ENCODE assay signal across 8 cellular contexts in the genomic region with DNA sequence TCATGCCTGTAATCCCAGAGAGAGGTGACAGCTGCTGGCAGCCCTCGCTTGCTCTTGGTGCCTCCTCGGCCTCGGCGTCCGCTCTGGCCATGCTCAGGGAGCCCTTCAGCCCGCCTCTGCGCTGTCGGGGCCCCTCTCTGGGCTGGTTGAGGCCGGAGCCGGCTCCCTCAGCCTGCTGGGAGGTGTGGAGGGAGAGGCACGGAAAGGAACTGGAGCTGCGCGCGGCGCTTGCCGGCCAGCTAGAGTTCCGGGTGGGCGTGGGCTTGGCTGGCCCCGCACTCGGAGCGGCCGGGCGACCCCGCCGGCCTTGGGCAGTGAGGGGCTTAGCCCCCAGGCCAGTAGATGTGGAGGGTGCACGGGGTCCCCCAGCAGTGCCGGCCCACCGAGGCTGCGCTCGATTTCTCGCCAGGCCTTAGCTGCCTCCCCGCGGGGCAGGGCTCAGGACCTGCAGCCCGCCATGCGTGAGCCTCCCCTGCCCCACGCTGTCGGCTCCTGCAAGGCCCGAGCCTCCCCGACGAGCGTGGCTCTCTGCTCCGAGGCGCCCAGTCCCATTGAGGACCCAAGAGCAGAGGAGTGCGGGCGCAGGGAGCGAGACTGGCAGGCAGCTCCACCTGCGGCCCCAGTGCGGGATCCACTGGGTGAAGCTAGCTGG. TPM values are rescaled to one million over a fixed set of nuclear protein-coding genes. Genes with fewer than 3 reads are reported as not detected.
DNase-seq lines count a peak whose midpoint lies in the region; ATAC-seq and TF ChIP-seq lines count a peak whose summit lies in the region.

No MANE protein-coding gene starts in this region.

- no peak for ATAC-seq in HG02763 (IDR thresholded peaks at IDR 0.05; ENCODE audit: unreplicated experiment)
- ATAC-seq in GM21529 (IDR thresholded peaks at IDR 0.05; ENCODE audit: unreplicated experiment) = no peak

- H2BK120ac ChIP-seq in mesenchymal stem cell (ENCODE audit: low read depth, low read length) = no peak overlapping the region

- H4K91ac ChIP-seq in mesenchymal stem cell (ENCODE audit: low read length) = peak overlapping the region; percentile 43

- peak overlapping the region; percentile 39 for H3K4me3 ChIP-seq in HFF-Myc (replicated peaks; ENCODE audit: low read depth, low read length)
- peak overlapping the region; percentile 3 to 46 for H3K4me3 ChIP-seq in cardiac fibroblast (replicated peaks in 1 of 2; ENCODE audit: low read depth in 2 of 2, low read length in 2 of 2)
- H3K4me3 ChIP-seq in mesenchymal stem cell (ENCODE audit: insufficient read depth in 1 of 2, low read depth in 1 of 2, low read length in 2 of 2) = peak overlapping the region; percentile 33 to 56

- no peak overlapping the region for H2AK5ac ChIP-seq in mesenchymal stem cell (ENCODE audit: low read length, severe bottlenecking)

- H2AFZ ChIP-seq in mesenchymal stem cell (ENCODE audit: low read depth, low read length) = peak overlapping the region; percentile 96

- no peak for TF ChIP-seq CTCF in HFF-Myc (IDR thresholded peaks at IDR 0.05; ENCODE audit: low read depth, low read length, missing control alignments)
- TF ChIP-seq CTCF in cardiac fibroblast (IDR thresholded peaks at IDR 0.05; ENCODE audit: low read depth, low read length) = no peak

- H3K4me1 ChIP-seq in mesenchymal stem cell (ENCODE audit: control insufficient read depth, insufficient read depth, low read depth, low read length) = peaks cover 6% of the 10 kb centered on the region

- H3K4me2 ChIP-seq in mesenchymal stem cell (ENCODE audit: low read length, poor library complexity, severe bottlenecking) = peak overlapping the region; percentile 66

- WGBS in mesenchymal stem cell = 39% methylated on average over 34 of the region's 48 CpGs

- peak overlapping the region in 1 of 2 experiments; percentile 88 for H3K14ac ChIP-seq in mesenchymal stem cell (ENCODE audit: low read length in 2 of 2)

- in situ Hi-C loops in ACHN (cut with HindIII; ENCODE audit: low pct_ligation_motif_present, low pct_unique_long_range_greater_than_20kb, low sequenced_read_pairs) = no loop called here

- no peaks in the 10 kb centered on the region for H3K36me3 ChIP-seq in mesenchymal stem cell (ENCODE audit: control insufficient read depth in 1 of 2, insufficient read depth in 2 of 2, low read depth in 1 of 2, low read length in 2 of 2)

- peak overlapping the region; percentile 95 for H4K8ac ChIP-seq in mesenchymal stem cell (ENCODE audit: low read length)

- no peaks in the 10 kb centered on the region for H3K9me3 ChIP-seq in mesenchymal stem cell (ENCODE audit: control insufficient read depth, low read length)

- no peak overlapping the region for H3K27ac ChIP-seq in mesenchymal stem cell (ENCODE audit: low read length, poor library complexity, severe bottlenecking)

- peak overlapping the region in 1 of 2 experiments; percentile 61 for H2BK12ac ChIP-seq in mesenchymal stem cell (ENCODE audit: low read length in 2 of 2)

- no peak overlapping the region for H2BK15ac ChIP-seq in mesenchymal stem cell (ENCODE audit: low read depth, poor library complexity, severe bottlenecking)

- H3K18ac ChIP-seq in mesenchymal stem cell (ENCODE audit: low read depth in 1 of 2, low read length in 2 of 2) = peak overlapping the region; percentile 52 to 78

- H3K27me3 ChIP-seq in mesenchymal stem cell (ENCODE audit: control insufficient read depth in 1 of 2, insufficient read depth in 1 of 2, low read length in 2 of 2) = no peaks in the 10 kb centered on the region

- peak overlapping the region in 1 of 2 experiments; percentile 63 for H3K4ac ChIP-seq in mesenchymal stem cell (ENCODE audit: low read depth in 1 of 2, low read length in 2 of 2)

- H2BK5ac ChIP-seq in mesenchymal stem cell (ENCODE audit: low read depth, low read length, poor library complexity, severe bottlenecking) = no peak overlapping the region

- no peak overlapping the region for H3K23ac ChIP-seq in mesenchymal stem cell (ENCODE audit: low read length in 2 of 2)

- H3K79me1 ChIP-seq in mesenchymal stem cell (replicated peaks; ENCODE audit: low read length, poor library complexity, severe bottlenecking) = peaks cover 2% of the 10 kb centered on the region

- DNase-seq in ACHN = peak; percentile 51
- DNase-seq in HFF-Myc (ENCODE audit: extremely low read depth, low read depth) = no peak
- no peak for DNase-seq in cardiac fibroblast (ENCODE audit: low read depth in 2 of 2)
- DNase-seq in mesenchymal stem cell = peak; percentile 52
- no peak for DNase-seq in NCI-H2029 (lab: John Stamatoyannopoulos, UW)
- no peak for DNase-seq in HPDE6-E6E7 (ENCODE audit: extremely low spot score)

- no peak overlapping the region for H3K9ac ChIP-seq in mesenchymal stem cell (ENCODE audit: low read length)

RNA-seq across cellular contexts. Expression of gene C6orf52, which starts 34.6 kb away (rescaled TPM):
- polyA plus RNA-seq in mesenchymal stem cell (2013, experiment 1 of 2) = 1.7 TPM
- 2.4 TPM for polyA plus RNA-seq in mesenchymal stem cell (2013, experiment 2 of 2)

RNA-seq across cellular contexts. Expression of gene PAK1IP1, which starts 34.9 kb away (rescaled TPM):
- polyA plus RNA-seq in mesenchymal stem cell (2013, experiment 1 of 2) = 22.4 TPM
- 23.4 TPM for polyA plus RNA-seq in mesenchymal stem cell (2013, experiment 2 of 2)

Comparison
In these comparisons a context has a peak if more than half of its experiments do, and no peak if none do; other contexts are left out.
1. DNase-seq: peak in ACHN (single experiment) and mesenchymal stem cell (single experiment); none in HFF-Myc (single experiment), cardiac fibroblast (0 of 2), NCI-H2029 (single experiment) and HPDE6-E6E7 (single experiment).
2. Peak in every context shown above with its lines, with median percentiles within 50 percentile points of each other: H3K4me3 ChIP-seq.